2 cellular contexts compared by ENCODE assay signal in genomic region chr20:17624070-17624469, GRCh38.
TF ChIP-seq lines count a peak whose summit lies in the region.

No MANE protein-coding gene starts in this region.

TF ChIP-seq in SK-N-SH, 30 proteins besides CTCF, POLR2A, EP300 and RAD21 (continued from another document):
- TF ChIP-seq USF1 (IDR thresholded peaks at IDR 0.05; ENCODE audit: borderline replicate concordance, low read depth) (no peak), JUND (IDR thresholded peaks at IDR 0.05) (no peak), SMC3 (IDR thresholded peaks at IDR 0.05; ENCODE audit: low read depth, low read length) (no peak)

TF ChIP-seq in SK-N-SH treated with all-trans-retinoic acid at 6 μM for 48 hours, 23 proteins besides CTCF, POLR2A, EP300 and RAD21 (continued from another document):
- TF ChIP-seq TSHZ2 (CRISPR knock-in tag; IDR thresholded peaks at IDR 0.05), result no peak
- TF ChIP-seq OSR1 (CRISPR knock-in tag; IDR thresholded peaks at IDR 0.05), result no peak
- no peak for TF ChIP-seq ARNTL (CRISPR knock-in tag; IDR thresholded peaks at IDR 0.05; ENCODE audit: borderline replicate concordance, low read depth)
- no peak for TF ChIP-seq RARB (CRISPR knock-in tag; IDR thresholded peaks at IDR 0.05)
- TF ChIP-seq CSRNP3 (CRISPR knock-in tag; IDR thresholded peaks at IDR 0.05), result no peak
- no peak for TF ChIP-seq ISL1 (CRISPR knock-in tag; IDR thresholded peaks at IDR 0.05)
- TF ChIP-seq ZNF70 (CRISPR knock-in tag; IDR thresholded peaks at IDR 0.05), result no peak
- no peak for TF ChIP-seq ZFP3 (CRISPR knock-in tag; IDR thresholded peaks at IDR 0.05)
- TF ChIP-seq TCF4 (CRISPR knock-in tag; IDR thresholded peaks at IDR 0.05; ENCODE audit: borderline replicate concordance), result no peak
- no peak for TF ChIP-seq ESRRG (CRISPR knock-in tag; IDR thresholded peaks at IDR 0.05)
- TF ChIP-seq SNAI2 (CRISPR knock-in tag; IDR thresholded peaks at IDR 0.05), result no peak
- TF ChIP-seq ZNF565 (CRISPR knock-in tag; conservative IDR thresholded peaks at IDR 0.05; ENCODE audit: low read depth), result no peak
- TF ChIP-seq PPARA (CRISPR knock-in tag; IDR thresholded peaks at IDR 0.05; ENCODE audit: borderline replicate concordance), result no peak
- TF ChIP-seq ZNF8 (CRISPR knock-in tag; IDR thresholded peaks at IDR 0.05), result no peak
- no peak for TF ChIP-seq CSDC2 (CRISPR knock-in tag; IDR thresholded peaks at IDR 0.05)
- TF ChIP-seq CREB5 (CRISPR knock-in tag; IDR thresholded peaks at IDR 0.05; ENCODE audit: low read depth), result no peak
- TF ChIP-seq GLIS3 (CRISPR knock-in tag; IDR thresholded peaks at IDR 0.05), result no peak
